ENCODE assay signal across 10 cellular contexts in the genomic region with DNA sequence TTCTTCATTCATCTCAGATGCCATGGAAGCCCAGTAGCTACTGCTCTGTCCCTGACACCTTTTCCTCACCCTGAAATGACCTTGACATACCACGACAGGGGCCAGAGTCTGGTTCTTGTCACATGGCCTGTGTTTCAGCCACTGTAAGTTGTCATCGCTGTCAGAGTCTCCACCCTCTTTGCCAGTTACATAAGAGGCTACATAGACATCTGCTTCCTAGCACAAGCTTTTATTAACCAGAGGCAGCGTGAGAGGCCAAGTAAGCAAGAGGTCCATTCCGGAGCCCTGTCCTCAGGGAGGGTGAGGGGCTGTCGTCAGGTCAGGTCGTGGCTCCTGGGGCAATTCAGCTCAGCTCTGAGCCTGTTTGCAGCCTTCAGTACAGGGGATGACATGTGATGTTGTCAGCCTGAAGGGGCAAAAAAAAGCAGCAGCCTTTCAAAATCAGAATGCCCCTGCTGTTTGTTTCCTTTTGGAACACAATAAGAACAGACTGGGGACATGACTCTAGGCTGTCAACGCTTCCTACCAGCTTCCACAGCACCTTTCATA.
DNase-seq lines count a peak whose midpoint lies in the region; ATAC-seq and TF ChIP-seq lines count a peak whose summit lies in the region.
"Had no signal": no experiment of that assay in that cellular context is flagged by ENCODE, and none has a peak within 500 bp of the region (broad histone marks: within the 10 kb centered on the region; RNA-seq: fewer than 3 reads in every experiment).

No MANE protein-coding gene starts in this region.

- no peak overlapping the region for H3K4me2 ChIP-seq in SK-N-SH

- TF ChIP-seq CTCF in SK-N-SH (IDR thresholded peaks at IDR 0.05) (no peak), glutamatergic neuron (IDR thresholded peaks at IDR 0.05; ENCODE audit: partially characterized antibody, unreplicated experiment) (no peak), osteocyte (IDR thresholded peaks at IDR 0.05) (no peak), ascending aorta (IDR thresholded peaks at IDR 0.05) (no peak)

- H2AFZ ChIP-seq in SK-N-SH (ENCODE audit: low read depth): no peak overlapping the region

- no peaks in the 10 kb centered on the region for H3K9me3 ChIP-seq in SK-N-SH
- no peaks in the 10 kb centered on the region for H3K9me3 ChIP-seq in mesodermal cell (ENCODE audit: control insufficient read depth, low read length)
- no peaks in the 10 kb centered on the region for H3K9me3 ChIP-seq in ascending aorta

- DNase-seq in SK-N-SH (peak; percentile 48), glutamatergic neuron (peak; percentile 32), osteocyte (ENCODE audit: extremely low spot score, unreplicated experiment) (no peak), ascending aorta (ENCODE audit: low spot score in 2 of 2) (no peak)
- DNase-seq: activated CD4-positive, alpha-beta memory T cell treated with anti-CD3 and anti-CD28 coated beads, Interleukin-2, amount 10 ng/mL, durations not matched to agents 7 days and 5 days; NCI-H1694 treated with DMSO at 0.1 percent for 48 hours had no signal

- peak; percentile 41; the same call in 1 of the 2 replicates for TF ChIP-seq RAD21 in SK-N-SH (IDR thresholded peaks at IDR 0.05; ENCODE audit: low read length)

- H3K27ac ChIP-seq in SK-N-SH (ENCODE audit: low read depth in 2 of 2, low read length in 1 of 2) (peak overlapping the region; percentile 38 to 86; a peak in 3 of 4 replicates), mesodermal cell (ENCODE audit: low read depth, low read length, severe bottlenecking) (peak overlapping the region; percentile 73), temporal lobe (ENCODE audit: low read depth, low read length) (peak overlapping the region; percentile 40), ascending aorta (no peak overlapping the region)

- H3K27ac Mint-ChIP-seq in glutamatergic neuron (ENCODE audit: unreplicated experiment) (peak overlapping the region; percentile 59), osteocyte (ENCODE audit: unreplicated experiment) (no peak overlapping the region)
- H3K27ac Mint-ChIP-seq: activated CD4-positive, alpha-beta memory T cell treated with anti-CD3 and anti-CD28 coated beads, Interleukin-2, amount 10 ng/mL, durations not matched to agents 7 days and 5 days had no signal

- peaks cover 2% of the 10 kb centered on the region for H3K27me3 Mint-ChIP-seq in glutamatergic neuron (ENCODE audit: unreplicated experiment)
- H3K27me3 Mint-ChIP-seq in osteocyte (ENCODE audit: unreplicated experiment): no peaks in the 10 kb centered on the region

- H3F3A ChIP-seq in SK-N-SH (replicated peaks; ENCODE audit: insufficient read depth): no peaks in the 10 kb centered on the region

- peaks cover 21% of the 10 kb centered on the region for H3K4me1 Mint-ChIP-seq in glutamatergic neuron (ENCODE audit: low read depth, unreplicated experiment)
- no peaks in the 10 kb centered on the region for H3K4me1 Mint-ChIP-seq in osteocyte (ENCODE audit: unreplicated experiment)
- H3K4me1 Mint-ChIP-seq: activated CD4-positive, alpha-beta memory T cell treated with anti-CD3 and anti-CD28 coated beads, Interleukin-2, amount 10 ng/mL, durations not matched to agents 7 days and 5 days had no signal

- intact Hi-C loops in ascending aorta (cut with DNase I): no loop called here

- POLR2A ChIA-PET in SK-N-SH (lab: Yijun Ruan, JAX): interaction anchor here (0.6 to 2.3 kb wide), 3 partner anchors 10 to 65 kb away, joined by 3 to 30 read pairs (median 4); no protein-coding TSS in a partner anchor

- ATAC-seq in GM21367 (IDR thresholded peaks at IDR 0.05; ENCODE audit: unreplicated experiment) (no peak), HG03025 (IDR thresholded peaks at IDR 0.05; ENCODE audit: low FRiP score, unreplicated experiment) (no peak)

- H3K27me3 ChIP-seq in SK-N-SH (ENCODE audit: insufficient read depth): no peaks in the 10 kb centered on the region
- H3K27me3 ChIP-seq in ascending aorta: no peaks in the 10 kb centered on the region

- H3K36me3 ChIP-seq in SK-N-SH (replicated peaks in 1 of 2; ENCODE audit: control insufficient read depth in 1 of 2, insufficient read depth in 2 of 2, low read length in 1 of 2) (no peaks in the 10 kb centered on the region), mesodermal cell (ENCODE audit: control insufficient read depth, insufficient read depth, low read length) (no peaks in the 10 kb centered on the region), ascending aorta (no peaks in the 10 kb centered on the region)

- 61% methylated on average over 6 of the region's 7 CpGs for WGBS in SK-N-SH (ENCODE audit: low lambda C conversion rate)
- WGBS in mesodermal cell (ENCODE audit: insufficient coverage in 2 of 2), 2 experiments: 34 to 39% methylated on average over 5 to 6 of the region's 7 CpGs

- H4K20me1 ChIP-seq in SK-N-SH (ENCODE audit: insufficient read depth): no peaks in the 10 kb centered on the region

- H3K79me2 ChIP-seq in SK-N-SH (ENCODE audit: insufficient read depth): no peaks in the 10 kb centered on the region

- H3K4me1 ChIP-seq in SK-N-SH (ENCODE audit: control insufficient read depth in 1 of 2, insufficient read depth in 2 of 2, low read depth in 1 of 2, low read length in 1 of 2) (peaks cover 0 to 29% of the 10 kb centered on the region in 2 experiments; a peak in 2 of 4 replicates), mesodermal cell (ENCODE audit: control insufficient read depth, insufficient read depth, low read length, poor library complexity, severe bottlenecking) (peaks cover 14% of the 10 kb centered on the region), ascending aorta (no peaks in the 10 kb centered on the region)

- H3K9me3 Mint-ChIP-seq in glutamatergic neuron (ENCODE audit: unreplicated experiment) (peaks cover 6% of the 10 kb centered on the region), osteocyte (ENCODE audit: unreplicated experiment) (no peaks in the 10 kb centered on the region)
- H3K9me3 Mint-ChIP-seq: activated CD4-positive, alpha-beta memory T cell treated with anti-CD3 and anti-CD28 coated beads, Interleukin-2, amount 10 ng/mL, durations not matched to agents 7 days and 5 days had no signal

- no peaks in the 10 kb centered on the region for H3K36me3 Mint-ChIP-seq in glutamatergic neuron (ENCODE audit: unreplicated experiment)
- H3K36me3 Mint-ChIP-seq in osteocyte (ENCODE audit: unreplicated experiment): no peaks in the 10 kb centered on the region

- H3K9me2 ChIP-seq in SK-N-SH: no peaks in the 10 kb centered on the region

- H3K4me3 ChIP-seq in SK-N-SH (ENCODE audit: low read depth in 2 of 2, low read length in 1 of 2) (peak overlapping the region in 1 of 2 experiments; percentile 9; a peak in 1 of 4 replicates), mesodermal cell (ENCODE audit: extremely low read depth, insufficient read depth, low read length, poor library complexity, severe bottlenecking) (no peak overlapping the region), ascending aorta (no peak overlapping the region)

- H3K4me3 Mint-ChIP-seq in glutamatergic neuron (ENCODE audit: unreplicated experiment) (peak overlapping the region; percentile 35), osteocyte (ENCODE audit: unreplicated experiment) (no peak overlapping the region)
- H3K4me3 Mint-ChIP-seq: activated CD4-positive, alpha-beta memory T cell treated with anti-CD3 and anti-CD28 coated beads, Interleukin-2, amount 10 ng/mL, durations not matched to agents 7 days and 5 days had no signal

- peak in 1 of 2 experiments; percentile 81; a peak in 1 of 4 replicates for TF ChIP-seq EP300 in SK-N-SH (IDR thresholded peaks at IDR 0.05; ENCODE audit: borderline replicate concordance in 1 of 2, low read depth in 1 of 2, low read length in 1 of 2)

- no peak overlapping the region for H3K9ac ChIP-seq in SK-N-SH

- CTCF ChIA-PET in SK-N-SH (lab: Yijun Ruan, JAX): interaction anchor here (2.0 to 2.9 kb wide), 3 partner anchors 25 to 123 kb away, joined by 5 to 13 read pairs (median 10); no protein-coding TSS in a partner anchor

TF ChIP-seq in SK-N-SH, 30 proteins besides CTCF, POLR2A, EP300 and RAD21 (continues in another document):
- TF ChIP-seq, protein P1, sequence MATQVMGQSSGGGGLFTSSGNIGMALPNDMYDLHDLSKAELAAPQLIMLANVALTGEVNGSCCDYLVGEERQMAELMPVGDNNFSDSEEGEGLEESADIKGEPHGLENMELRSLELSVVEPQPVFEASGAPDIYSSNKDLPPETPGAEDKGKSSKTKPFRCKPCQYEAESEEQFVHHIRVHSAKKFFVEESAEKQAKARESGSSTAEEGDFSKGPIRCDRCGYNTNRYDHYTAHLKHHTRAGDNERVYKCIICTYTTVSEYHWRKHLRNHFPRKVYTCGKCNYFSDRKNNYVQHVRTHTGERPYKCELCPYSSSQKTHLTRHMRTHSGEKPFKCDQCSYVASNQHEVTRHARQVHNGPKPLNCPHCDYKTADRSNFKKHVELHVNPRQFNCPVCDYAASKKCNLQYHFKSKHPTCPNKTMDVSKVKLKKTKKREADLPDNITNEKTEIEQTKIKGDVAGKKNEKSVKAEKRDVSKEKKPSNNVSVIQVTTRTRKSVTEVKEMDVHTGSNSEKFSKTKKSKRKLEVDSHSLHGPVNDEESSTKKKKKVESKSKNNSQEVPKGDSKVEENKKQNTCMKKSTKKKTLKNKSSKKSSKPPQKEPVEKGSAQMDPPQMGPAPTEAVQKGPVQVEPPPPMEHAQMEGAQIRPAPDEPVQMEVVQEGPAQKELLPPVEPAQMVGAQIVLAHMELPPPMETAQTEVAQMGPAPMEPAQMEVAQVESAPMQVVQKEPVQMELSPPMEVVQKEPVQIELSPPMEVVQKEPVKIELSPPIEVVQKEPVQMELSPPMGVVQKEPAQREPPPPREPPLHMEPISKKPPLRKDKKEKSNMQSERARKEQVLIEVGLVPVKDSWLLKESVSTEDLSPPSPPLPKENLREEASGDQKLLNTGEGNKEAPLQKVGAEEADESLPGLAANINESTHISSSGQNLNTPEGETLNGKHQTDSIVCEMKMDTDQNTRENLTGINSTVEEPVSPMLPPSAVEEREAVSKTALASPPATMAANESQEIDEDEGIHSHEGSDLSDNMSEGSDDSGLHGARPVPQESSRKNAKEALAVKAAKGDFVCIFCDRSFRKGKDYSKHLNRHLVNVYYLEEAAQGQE (IDR thresholded peaks at IDR 0.05; ENCODE audit: low read depth, low read length): no peak
- no peak for TF ChIP-seq YY1 (IDR thresholded peaks at IDR 0.05; ENCODE audit: low read depth)
- TF ChIP-seq USF1 (IDR thresholded peaks at IDR 0.05; ENCODE audit: borderline replicate concordance, low read depth): peak; percentile 49; the same call in 1 of the 2 replicates
- TF ChIP-seq EZH2phosphoT487 (IDR thresholded peaks at IDR 0.05; ENCODE audit: borderline replicate concordance, low read depth): no peak
- no peak for TF ChIP-seq ELF1 (IDR thresholded peaks at IDR 0.05)
- TF ChIP-seq SIN3A (IDR thresholded peaks at IDR 0.05; ENCODE audit: borderline replicate concordance, low read depth, low read length): no peak

Comparison
In these comparisons a context has a peak if more than half of its experiments do, and no peak if none do; other contexts are left out.
1. DNase-seq: peak in SK-N-SH (single experiment) and glutamatergic neuron (single experiment); none in osteocyte (single experiment) and ascending aorta (0 of 2).
2. H3K27ac ChIP-seq: peak in SK-N-SH (2 of 2), mesodermal cell (single experiment) and temporal lobe (single experiment); none in ascending aorta (0 of 2).